In genomic region chr13:110759710-110760109, GRCh38 we compare ENCODE assay signal across 22 cellular contexts. TPM values are rescaled to one million over a fixed set of nuclear protein-coding genes. Genes with fewer than 3 reads are reported as not detected.
A peak's percentile ranks its signal among the peaks of the same experiment; 100 is the strongest.
DNase-seq lines count a peak whose midpoint lies in the region; ATAC-seq and TF ChIP-seq lines count a peak whose summit lies in the region.
"Had no signal": no experiment of that assay in that cellular context is flagged by ENCODE, and none has a peak within 500 bp of the region (broad histone marks: within the 10 kb centered on the region; RNA-seq: fewer than 3 reads in every experiment).

No MANE protein-coding gene starts in this region.

- H3K79me2 ChIP-seq in osteoblast (ENCODE audit: insufficient read depth, low read length), result no peaks in the 10 kb centered on the region

- no peak overlapping the region for H3K4me3 ChIP-seq in osteoblast (ENCODE audit: insufficient read depth, low read length)
- H3K4me3 ChIP-seq: MG63, smooth muscle cell, transverse colon had no signal

- no peak for ATAC-seq in HG03521 (IDR thresholded peaks at IDR 0.05; ENCODE audit: unreplicated experiment)
- no peak for ATAC-seq in GM18907 (IDR thresholded peaks at IDR 0.05; ENCODE audit: unreplicated experiment)
- ATAC-seq: activated CD8-positive, alpha-beta memory T cell treated with anti-CD3 and anti-CD28 coated beads, Interleukin-2, amount 10 ng/mL, durations not matched to agents 7 days and 5 days; activated T-helper 17 cell treated with anti-CD3 and anti-CD28 coated beads, Interleukin-2, amount 50 U/mL, for 72 hours; left colon; T-cell had no signal

- no peaks in the 10 kb centered on the region for H3K27me3 ChIP-seq in osteoblast (ENCODE audit: insufficient read depth, low read length)
- H3K27me3 ChIP-seq: MG63, transverse colon had no signal

- no peak overlapping the region for H3K27ac ChIP-seq in RWPE1
- no peak overlapping the region for H3K27ac ChIP-seq in osteoblast (ENCODE audit: low read depth, low read length)
- H3K27ac ChIP-seq: transverse colon had no signal

- H3K4me2 ChIP-seq in osteoblast (ENCODE audit: insufficient read depth, low read length), result peak overlapping the region; percentile 30
- H3K4me2 ChIP-seq: smooth muscle cell had no signal

- DNase-seq in GM03348 (ENCODE audit: low spot score) (peak; percentile 27), RWPE1 (ENCODE audit: low spot score) (peak; percentile 26), fibroblast of gingiva (ENCODE audit: low read depth) (peak; percentile 37), osteoblast (ENCODE audit: insufficient read length, low spot score, missing footprints) (peak; percentile 86), middle frontal gyrus (ENCODE audit: extremely low spot score, low spot score) (no peak)
- DNase-seq: activated CD4-positive, alpha-beta T cell treated with anti-CD3 and anti-CD28 coated beads for 48 hours; activated CD8-positive, alpha-beta memory T cell treated with anti-CD3 and anti-CD28 coated beads, Interleukin-2, amount 10 ng/mL, durations not matched to agents 7 days and 5 days; activated naive CD8-positive, alpha-beta T cell treated with anti-CD3 and anti-CD28 coated beads for 36 hours; COR-L47; DMS79 treated with DMSO at 0.1 percent for 48 hours; left colon; MG63; NCI-H146; NCI-H774; SIG-M5; stimulated activated CD4-positive, alpha-beta T cell treated with anti-CD3 and anti-CD28 coated beads, Interleukin-2, amount 100 ng/mL, for 48 hours; T-cell; transverse colon had no signal

- no peaks in the 10 kb centered on the region for H3K9me3 ChIP-seq in osteoblast (ENCODE audit: low read depth, low read length)
- H3K9me3 ChIP-seq: MG63, transverse colon had no signal

- H3K36me3 ChIP-seq in osteoblast (ENCODE audit: insufficient read depth, low read length), result no peaks in the 10 kb centered on the region
- H3K36me3 ChIP-seq: MG63, transverse colon had no signal

- POLR2A ChIA-PET in RWPE1 (lab: Yijun Ruan, JAX; ENCODE audit: low non-redundant PET), result no interaction called here

- H2AFZ ChIP-seq in osteoblast (ENCODE audit: low read length), result peak overlapping the region; percentile 61

- TF ChIP-seq CTCF in RWPE1 (conservative IDR thresholded peaks at IDR 0.05; ENCODE audit: low read depth) (no peak), osteoblast (IDR thresholded peaks at IDR 0.05; ENCODE audit: extremely low read depth, low read depth, low read length) (no peak)

- peaks cover 11% of the 10 kb centered on the region for H3K4me1 ChIP-seq in osteoblast (ENCODE audit: insufficient read depth, low read length)
- H3K4me1 ChIP-seq: transverse colon had no signal

- H4K20me1 ChIP-seq in osteoblast (ENCODE audit: insufficient read depth, low read length), result no peaks in the 10 kb centered on the region

- CTCF ChIA-PET in RWPE1 (lab: Yijun Ruan, JAX), result no interaction called here

RNA-seq across cellular contexts. Expression of gene ING1, which starts 46.2 kb away (rescaled TPM):
- 9.1 and 10.5 TPM in 2 replicates for total RNA-seq in osteoblast

RNA-seq across cellular contexts. Expression of gene CARS2, which starts 53.8 kb away (rescaled TPM):
- total RNA-seq in osteoblast, result 154 and 161 TPM in 2 replicates
